Comparison of ENCODE assay signal across 13 cellular contexts in genomic region chr5:180114304-180115003, GRCh38.
"Had no signal": no experiment of that assay in that cellular context is flagged by ENCODE, and none has a peak within 500 bp of the region (broad histone marks: within the 10 kb centered on the region; RNA-seq: fewer than 3 reads in every experiment).

No MANE protein-coding gene starts in this region.

- H3K9me3 ChIP-seq: adrenal gland, colonic mucosa, gastroesophageal sphincter had no signal

- H3K36me3 Mint-ChIP-seq: type B pancreatic cell had no signal

- H3K27me3 Mint-ChIP-seq: type B pancreatic cell had no signal

- H3K27ac ChIP-seq: adrenal gland, colonic mucosa, epithelial cell of prostate, gastroesophageal sphincter, hepatocyte had no signal

- H3K36me3 ChIP-seq: adrenal gland, colonic mucosa, gastroesophageal sphincter had no signal

- H3K27me3 ChIP-seq: adrenal gland, colonic mucosa, hepatocyte had no signal

- ATAC-seq: gastroesophageal sphincter; stimulated activated memory B cell treated with anti-CD40 and anti-IgM and Interleukin-4, amounts not matched to agents 10 μg/mL and 1 μg/mL and 100 μg/mL, for 72 hours had no signal

- H3K4me1 ChIP-seq: adrenal gland, colonic mucosa, gastroesophageal sphincter had no signal

- H3K9me3 Mint-ChIP-seq: stimulated activated memory B cell treated with anti-CD40 and anti-IgM and Interleukin-4, amounts not matched to agents 10 μg/mL and 1 μg/mL and 100 μg/mL, for 72 hours; type B pancreatic cell had no signal

- H3K27ac Mint-ChIP-seq: stimulated activated memory B cell treated with anti-CD40 and anti-IgM and Interleukin-4, amounts not matched to agents 10 μg/mL and 1 μg/mL and 100 μg/mL, for 72 hours; type B pancreatic cell had no signal

- H3K4me3 ChIP-seq: adrenal gland, colonic mucosa, gastroesophageal sphincter, hepatocyte had no signal

- H3K4me3 Mint-ChIP-seq: stimulated activated memory B cell treated with anti-CD40 and anti-IgM and Interleukin-4, amounts not matched to agents 10 μg/mL and 1 μg/mL and 100 μg/mL, for 72 hours; type B pancreatic cell had no signal

- DNase-seq: activated gamma-delta T cell treated with Interleukin-2 at 50 U/mL for 16 hours; activated T-cell treated with anti-CD3 and anti-CD28 coated beads, Interleukin-2, amount 50 U/mL, for 1 hour; caudate nucleus; colonic mucosa; effector memory CD4-positive, alpha-beta T cell; SIG-M5; stimulated activated CD4-positive, alpha-beta T cell treated with anti-CD3 and anti-CD28 coated beads, Interleukin-1b, Interleukin-23, amount 100 ng/mL, for 48 hours had no signal
